Comparison of ENCODE assay signal across 2 cellular contexts in the genomic region with DNA sequence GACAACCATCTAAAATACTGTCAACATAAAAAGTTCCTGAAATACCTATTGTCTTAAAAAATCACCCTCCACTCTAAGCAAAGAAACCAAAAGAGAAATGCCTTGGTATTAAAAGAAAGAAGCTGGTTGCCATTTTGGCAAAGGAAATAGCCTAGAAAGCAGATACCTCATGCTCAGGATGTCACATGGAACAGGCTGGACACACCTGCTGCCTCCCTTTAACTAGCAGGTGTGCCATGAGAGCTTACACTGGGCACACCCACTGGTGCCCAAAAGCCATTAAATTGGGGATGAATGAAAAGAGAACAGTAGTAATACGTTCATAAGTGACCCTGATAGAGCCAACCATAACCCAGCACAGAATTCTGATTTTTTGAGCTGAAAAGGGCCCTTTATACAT.
TF ChIP-seq lines count a peak whose summit lies in the region.

No MANE protein-coding gene starts in this region.

TF ChIP-seq in A549, 52 proteins besides CTCF, POLR2A, EP300 and RAD21 (continued from another document):
- TF ChIP-seq, protein P1, sequence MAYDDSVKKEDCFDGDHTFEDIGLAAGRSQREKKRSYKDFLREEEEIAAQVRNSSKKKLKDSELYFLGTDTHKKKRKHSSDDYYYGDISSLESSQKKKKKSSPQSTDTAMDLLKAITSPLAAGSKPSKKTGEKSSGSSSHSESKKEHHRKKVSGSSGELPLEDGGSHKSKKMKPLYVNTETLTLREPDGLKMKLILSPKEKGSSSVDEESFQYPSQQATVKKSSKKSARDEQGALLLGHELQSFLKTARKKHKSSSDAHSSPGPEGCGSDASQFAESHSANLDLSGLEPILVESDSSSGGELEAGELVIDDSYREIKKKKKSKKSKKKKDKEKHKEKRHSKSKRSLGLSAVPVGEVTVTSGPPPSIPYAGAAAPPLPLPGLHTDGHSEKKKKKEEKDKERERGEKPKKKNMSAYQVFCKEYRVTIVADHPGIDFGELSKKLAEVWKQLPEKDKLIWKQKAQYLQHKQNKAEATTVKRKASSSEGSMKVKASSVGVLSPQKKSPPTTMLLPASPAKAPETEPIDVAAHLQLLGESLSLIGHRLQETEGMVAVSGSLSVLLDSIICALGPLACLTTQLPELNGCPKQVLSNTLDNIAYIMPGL (CRISPR knock-in tag; IDR thresholded peaks at IDR 0.05; ENCODE audit: borderline replicate concordance) = no peak
- no peak for TF ChIP-seq CEBPB (IDR thresholded peaks at IDR 0.05)
- TF ChIP-seq HEYL (CRISPR knock-in tag; IDR thresholded peaks at IDR 0.05) = no peak
- TF ChIP-seq, protein P2, sequence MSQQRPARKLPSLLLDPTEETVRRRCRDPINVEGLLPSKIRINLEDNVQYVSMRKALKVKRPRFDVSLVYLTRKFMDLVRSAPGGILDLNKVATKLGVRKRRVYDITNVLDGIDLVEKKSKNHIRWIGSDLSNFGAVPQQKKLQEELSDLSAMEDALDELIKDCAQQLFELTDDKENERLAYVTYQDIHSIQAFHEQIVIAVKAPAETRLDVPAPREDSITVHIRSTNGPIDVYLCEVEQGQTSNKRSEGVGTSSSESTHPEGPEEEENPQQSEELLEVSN (IDR thresholded peaks at IDR 0.05; ENCODE audit: borderline replicate concordance, low read depth) = no peak
- TF ChIP-seq MAX (IDR thresholded peaks at IDR 0.05) = no peak
- TF ChIP-seq HOXA7 (CRISPR knock-in tag; IDR thresholded peaks at IDR 0.05) = no peak
- TF ChIP-seq, protein P3, sequence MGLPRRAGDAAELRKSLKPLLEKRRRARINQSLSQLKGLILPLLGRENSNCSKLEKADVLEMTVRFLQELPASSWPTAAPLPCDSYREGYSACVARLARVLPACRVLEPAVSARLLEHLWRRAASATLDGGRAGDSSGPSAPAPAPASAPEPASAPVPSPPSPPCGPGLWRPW (IDR thresholded peaks at IDR 0.05) = no peak
- no peak for TF ChIP-seq FOXS1 (CRISPR knock-in tag; IDR thresholded peaks at IDR 0.05)
- TF ChIP-seq CBX2 (IDR thresholded peaks at IDR 0.05; ENCODE audit: borderline replicate concordance, low read depth) = no peak
- no peak for TF ChIP-seq REST (IDR thresholded peaks at IDR 0.05)
- no peak for TF ChIP-seq CHD2 (IDR thresholded peaks at IDR 0.05; ENCODE audit: low read length, partially characterized antibody)
- no peak for TF ChIP-seq TP53 (CRISPR knock-in tag; IDR thresholded peaks at IDR 0.05)
- no peak for TF ChIP-seq JUNB (IDR thresholded peaks at IDR 0.05)
- no peak for TF ChIP-seq HOXB5 (CRISPR knock-in tag; IDR thresholded peaks at IDR 0.05)
- TF ChIP-seq NR3C1 (IDR thresholded peaks at IDR 0.05) = no peak

TF ChIP-seq in HepG2, 621 proteins besides CTCF, POLR2A, EP300 and RAD21 (continued from another document and continues in another):
- TF ChIP-seq BORCS8-MEF2B (CRISPR knock-in tag; IDR thresholded peaks at IDR 0.05) (no peak), ZNF30 (CRISPR knock-in tag; IDR thresholded peaks at IDR 0.05) (no peak), SALL2 (CRISPR knock-in tag; IDR thresholded peaks at IDR 0.05) (0 out of 2 replicates have a peak, but pooled peaks have one; percentile 47), TEF (CRISPR knock-in tag; IDR thresholded peaks at IDR 0.05) (0 out of 2 replicates have a peak, but pooled peaks have one; percentile 9), GTF3A (CRISPR knock-in tag; conservative IDR thresholded peaks at IDR 0.05) (no peak), NFKB2 (CRISPR knock-in tag; IDR thresholded peaks at IDR 0.05; ENCODE audit: borderline replicate concordance) (no peak), KIAA2018 (CRISPR knock-in tag; IDR thresholded peaks at IDR 0.05; ENCODE audit: borderline replicate concordance) (no peak), ZSCAN31 (CRISPR knock-in tag; IDR thresholded peaks at IDR 0.05; ENCODE audit: low read depth) (peak; percentile 67; the same call in 1 of the 2 replicates), HIC2 (CRISPR knock-in tag; IDR thresholded peaks at IDR 0.05; ENCODE audit: low read depth) (no peak; the same call in 1 of the 2 replicates), ONECUT2 (CRISPR knock-in tag; IDR thresholded peaks at IDR 0.05) (no peak), STAT5B (CRISPR knock-in tag; IDR thresholded peaks at IDR 0.05) (no peak), HMGA1 (CRISPR knock-in tag; conservative IDR thresholded peaks at IDR 0.05) (no peak), PRDM15 (CRISPR knock-in tag; IDR thresholded peaks at IDR 0.05) (0 out of 2 replicates have a peak, but pooled peaks have one; percentile 15), MEF2D (CRISPR knock-in tag; IDR thresholded peaks at IDR 0.05) (no peak), KLF12 (CRISPR knock-in tag; IDR thresholded peaks at IDR 0.05; ENCODE audit: borderline replicate concordance) (peak; percentile 16; the same call in 1 of the 2 replicates), FOXA1 (IDR thresholded peaks at IDR 0.05) (no peak), FOXA1 (CRISPR knock-in tag; IDR thresholded peaks at IDR 0.05) (no peak), HCFC1 (IDR thresholded peaks at IDR 0.05; ENCODE audit: low read depth, low read length) (no peak)
- TF ChIP-seq, protein P4, sequence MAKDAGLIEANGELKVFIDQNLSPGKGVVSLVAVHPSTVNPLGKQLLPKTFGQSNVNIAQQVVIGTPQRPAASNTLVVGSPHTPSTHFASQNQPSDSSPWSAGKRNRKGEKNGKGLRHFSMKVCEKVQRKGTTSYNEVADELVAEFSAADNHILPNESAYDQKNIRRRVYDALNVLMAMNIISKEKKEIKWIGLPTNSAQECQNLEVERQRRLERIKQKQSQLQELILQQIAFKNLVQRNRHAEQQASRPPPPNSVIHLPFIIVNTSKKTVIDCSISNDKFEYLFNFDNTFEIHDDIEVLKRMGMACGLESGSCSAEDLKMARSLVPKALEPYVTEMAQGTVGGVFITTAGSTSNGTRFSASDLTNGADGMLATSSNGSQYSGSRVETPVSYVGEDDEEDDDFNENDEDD (CRISPR knock-in tag; IDR thresholded peaks at IDR 0.05; ENCODE audit: borderline replicate concordance) = no peak
